8 cellular contexts compared by ENCODE assay signal in genomic region chr10:91632671-91633550, GRCh38. TPM values are rescaled to one million over a fixed set of nuclear protein-coding genes. Genes with fewer than 3 reads are reported as not detected.
DNase-seq lines count a peak whose midpoint lies in the region; ATAC-seq and TF ChIP-seq lines count a peak whose summit lies in the region.

Gene PPP1R3C (minus strand): TSS chr10:91633071. CDS start chr10:91632969, 102 bp downstream.

- peak within 1 kb of the TSS; percentile 97 for H3K4me2 ChIP-seq in osteoblast (ENCODE audit: insufficient read depth, low read length)

- peaks cover 8% of the 10 kb centered on the region for H4K20me1 ChIP-seq in osteoblast (ENCODE audit: insufficient read depth, low read length)

- H3K79me2 ChIP-seq in osteoblast (ENCODE audit: insufficient read depth, low read length): peaks cover 33% of the 10 kb centered on the region

- intact Hi-C loops in heart left ventricle (cut with DNase I): loop anchor here (1.0 to 10.0 kb wide), 14 partner anchors 36 to 338 kb away; partner anchors contain the start of gene HECTD2 (in 3 of the 10)
- intact Hi-C loops in upper lobe of right lung (cut with DNase I): loop anchor here (10.0 kb wide), 1 partner anchor 78 kb away; no protein-coding TSS in a partner anchor

- 1 to 4% (median 2%) methylated on average over 28 to 61 of the region's 61 CpGs for WGBS in heart left ventricle, 4 donors

- peak within 1 kb of the TSS; percentile 94 for H2AFZ ChIP-seq in osteoblast (ENCODE audit: low read length)

- H3K27me3 ChIP-seq in BE2C: no peaks in the 10 kb centered on the region
- H3K27me3 ChIP-seq in heart left ventricle: peaks cover 0 to 20% (median 0%) of the 10 kb centered on the region in 9 donors
- H3K27me3 ChIP-seq in osteoblast (ENCODE audit: insufficient read depth, low read length): no peaks in the 10 kb centered on the region
- H3K27me3 ChIP-seq in upper lobe of right lung: no peaks in the 10 kb centered on the region

- TF ChIP-seq CTCF in BE2C (IDR thresholded peaks at IDR 0.05; ENCODE audit: low read depth, low read length) (peak; percentile 25; the same call in 1 of the 2 replicates), heart left ventricle (IDR thresholded peaks at IDR 0.05) (peak in 9 of 12 donors; percentile 8 to 54 (median 34)), osteoblast (IDR thresholded peaks at IDR 0.05; ENCODE audit: extremely low read depth, low read depth, low read length) (peak; percentile 19), upper lobe of right lung (IDR thresholded peaks at IDR 0.05) (peak; percentile 27)

- H3K4me1 ChIP-seq in BE2C (peaks cover 5% of the 10 kb centered on the region), heart left ventricle (peaks cover 0 to 36% (median 7%) of the 10 kb centered on the region in 12 donors), osteoblast (ENCODE audit: insufficient read depth, low read length) (peaks cover 51% of the 10 kb centered on the region), upper lobe of right lung (no peaks in the 10 kb centered on the region)

- TF ChIP-seq POLR2A in heart left ventricle (IDR thresholded peaks at IDR 0.05): peak; percentile 62 to 97

- H3K36me3 ChIP-seq in BE2C (peaks cover 2% of the 10 kb centered on the region), heart left ventricle (peaks cover 0 to 30% (median 16%) of the 10 kb centered on the region in 9 donors), osteoblast (ENCODE audit: insufficient read depth, low read length) (peaks cover 18% of the 10 kb centered on the region), upper lobe of right lung (peaks cover 7% of the 10 kb centered on the region)

- DNase-seq in BE2C (peak; percentile 96), HS-27A (ENCODE audit: low read depth) (peak; percentile 81), SHP77 treated with DMSO at 0.1 percent for 48 hours (lab: John Stamatoyannopoulos, UW) (peak; percentile 56), amygdala (lab: John Stamatoyannopoulos, UW) (peak; percentile 31 to 98 (median 88)), heart left ventricle (peak; percentile 90 to 96 (median 92)), osteoblast (ENCODE audit: insufficient read length, low spot score, missing footprints) (peak; percentile 94), upper lobe of right lung (peak; percentile 90)

- H3K9me3 ChIP-seq in BE2C (no peaks in the 10 kb centered on the region), heart left ventricle (no peaks in the 10 kb centered on the region), osteoblast (ENCODE audit: low read depth, low read length) (no peaks in the 10 kb centered on the region), upper lobe of right lung (no peaks in the 10 kb centered on the region)

- H3K27ac ChIP-seq in heart left ventricle (peak within 1 kb of the TSS; percentile 30 to 91 (median 86)), osteoblast (ENCODE audit: low read depth, low read length) (peak within 1 kb of the TSS; percentile 74), upper lobe of right lung (peak within 1 kb of the TSS; percentile 49)

- ATAC-seq in GM19395 (IDR thresholded peaks at IDR 0.05; ENCODE audit: unreplicated experiment) (peak; percentile 90), heart left ventricle (peak; percentile 95 to 98 (median 96)), upper lobe of right lung (peak; percentile 97)

- H3K4me3 ChIP-seq in BE2C (ENCODE audit: low read depth, low read length): peak within 1 kb of the TSS; percentile 65
- H3K4me3 ChIP-seq in heart left ventricle: peak within 1 kb of the TSS; percentile 52 to 78 (median 66)
- peak within 1 kb of the TSS; percentile 87 for H3K4me3 ChIP-seq in osteoblast (ENCODE audit: insufficient read depth, low read length)
- H3K4me3 ChIP-seq in upper lobe of right lung: peak within 1 kb of the TSS; percentile 60

RNA-seq across cellular contexts. Expression of gene PPP1R3C, which starts in this region (rescaled TPM):
- polyA plus RNA-seq in BE2C (2012; ENCODE audit: insufficient read depth, insufficient read length, low read depth): 9.2 TPM
- total RNA-seq in heart left ventricle (100 to 1,000 TPM in 7 of 9 donors, 10 to 100 TPM in 2; 38.0 to 270 (median 150) TPM), osteoblast (73.4 and 87.9 TPM in 2 replicates), upper lobe of right lung (15.1 TPM)
- polyA plus RNA-seq in heart left ventricle: 10 to 100 TPM; 35.4 to 82.6 TPM

Comparison
In these comparisons a context has a peak if more than half of its experiments do, and no peak if none do; other contexts are left out.
1. Peak in every context shown above with its lines: DNase-seq, ATAC-seq, H3K4me3 ChIP-seq and H3K27ac ChIP-seq.